13 cellular contexts compared by ENCODE assay signal in the genomic region with DNA sequence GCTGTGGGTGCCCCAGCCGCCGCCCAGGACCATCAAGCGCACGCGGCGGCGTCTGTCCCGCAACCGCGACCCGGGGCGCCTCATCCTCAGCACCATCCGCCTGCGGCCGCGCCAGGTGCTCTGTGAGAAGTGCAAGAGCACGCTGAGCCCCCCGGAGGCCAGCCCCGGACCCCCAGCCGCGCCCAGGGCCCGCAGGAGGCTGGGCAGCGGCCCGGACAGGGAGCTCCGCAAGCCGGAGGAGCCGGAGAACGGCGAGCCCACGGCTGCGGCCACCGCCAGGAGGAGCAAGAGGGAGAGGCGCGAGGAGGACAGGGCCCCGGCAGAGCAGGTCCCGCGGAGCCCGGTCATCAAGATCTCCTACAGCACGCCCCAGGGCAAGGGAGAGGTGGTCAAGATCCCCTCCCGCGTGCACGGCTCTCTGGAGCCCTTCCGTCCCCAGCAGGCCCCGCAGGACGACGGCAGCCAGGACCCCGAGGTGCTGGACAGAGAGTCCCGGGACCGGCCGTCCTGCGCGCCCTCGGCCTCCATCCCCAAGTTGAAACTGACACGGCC.
"Had no signal": no experiment of that assay in that cellular context is flagged by ENCODE, and none has a peak within 500 bp of the region (broad histone marks: within the 10 kb centered on the region; RNA-seq: fewer than 3 reads in every experiment).

No MANE protein-coding gene starts in this region.

- H3K27me3 ChIP-seq: esophagus squamous epithelium, thyroid gland, vagina had no signal

- H3K9me3 Mint-ChIP-seq: activated T-helper 17 cell treated with anti-CD3 and anti-CD28 coated beads, Interleukin-2, amount 50 U/mL, for 72 hours; nephron progenitor cell had no signal

- H3K4me3 Mint-ChIP-seq: activated T-helper 17 cell treated with anti-CD3 and anti-CD28 coated beads, Interleukin-2, amount 50 U/mL, for 72 hours; nephron progenitor cell had no signal

- H3K27ac Mint-ChIP-seq: activated T-helper 17 cell treated with anti-CD3 and anti-CD28 coated beads, Interleukin-2, amount 50 U/mL, for 72 hours; nephron progenitor cell had no signal

- H3K9me3 ChIP-seq: esophagus squamous epithelium, psoas muscle, thyroid gland, vagina had no signal

- H3K27me3 Mint-ChIP-seq: activated T-helper 17 cell treated with anti-CD3 and anti-CD28 coated beads, Interleukin-2, amount 50 U/mL, for 72 hours had no signal

- H3K4me3 ChIP-seq: esophagus squamous epithelium, psoas muscle, thyroid gland, vagina had no signal

- ATAC-seq: activated T-helper 17 cell treated with anti-CD3 and anti-CD28 coated beads, Interleukin-2, amount 50 U/mL, for 72 hours; psoas muscle; sciatic nerve had no signal

- FAIRE-seq: astrocyte, colon, islet of Langerhans had no signal

- H3K27ac ChIP-seq: psoas muscle, thyroid gland, vagina had no signal

- DNase-seq: activated CD4-positive, CD25-positive, alpha-beta regulatory T cell treated with anti-CD3 and anti-CD28 coated beads, Interleukin-2, amount 50 U/mL, for 72 hours; activated naive CD4-positive, alpha-beta T cell treated with Interleukin-2 at 50 U/mL for 16 hours; esophagus squamous epithelium; nephron progenitor cell; stimulated activated CD4-positive, alpha-beta T cell treated with anti-CD3 and anti-CD28 coated beads, Interleukin-1b, Interleukin-23, amount 100 ng/mL, for 48 hours had no signal
